In the genomic region with DNA sequence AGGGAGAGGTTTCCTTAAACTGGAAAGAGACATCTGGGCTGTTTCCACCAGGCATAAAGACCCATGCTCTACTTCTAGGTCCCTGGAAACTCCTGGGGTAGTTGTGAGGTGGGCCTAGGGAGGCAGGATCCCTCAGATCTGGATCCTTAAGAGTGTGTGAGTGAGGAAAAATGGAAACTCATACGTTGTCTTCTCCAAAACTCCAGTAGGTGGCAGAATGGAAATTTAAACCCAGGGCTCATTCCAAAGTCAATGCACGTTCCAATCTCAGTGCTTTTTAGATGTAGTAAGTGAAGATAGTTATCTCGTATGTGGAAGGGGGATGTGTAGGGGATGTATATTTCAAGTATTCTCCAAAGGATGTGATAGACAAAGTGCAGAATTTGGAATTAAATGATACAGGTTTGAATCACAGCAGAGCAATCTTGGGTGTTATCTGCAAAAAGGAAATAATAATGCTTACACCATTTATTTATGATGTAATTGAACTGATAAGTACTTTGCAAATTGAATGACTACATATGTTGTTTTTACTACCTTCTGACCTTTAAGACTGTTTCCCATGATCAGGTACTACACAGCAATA, we compare ENCODE assay signal across 8 cellular contexts. TPM values are rescaled to one million over a fixed set of nuclear protein-coding genes. Genes with fewer than 3 reads are reported as not detected.
A peak's percentile ranks its signal among the peaks of the same experiment; 100 is the strongest.
DNase-seq lines count a peak whose midpoint lies in the region; ATAC-seq, FAIRE-seq and TF ChIP-seq lines count a peak whose summit lies in the region.

No MANE protein-coding gene starts in this region.

- no peak for ATAC-seq in HG03521 (IDR thresholded peaks at IDR 0.05; ENCODE audit: unreplicated experiment)

- in situ Hi-C loops in KBM-7 (cut with MboI; ENCODE audit: low pct_unique_long_range_greater_than_20kb, low sequenced_read_pairs), result no loop called here

- no peak for DNase-seq in D721Med (ENCODE audit: insufficient read length, low spot score)
- peak; percentile 24 for DNase-seq in KBM-7
- DNase-seq in astrocyte of the hippocampus (ENCODE audit: low read depth, low spot score), result peak; percentile 55
- DNase-seq in lung microvascular endothelial cell (ENCODE audit: low read depth in 2 of 2), result peak; percentile 30 to 46
- DNase-seq in middle frontal gyrus (ENCODE audit: extremely low spot score, low spot score), result no peak
- no peak for DNase-seq in NCI-H2029 (lab: John Stamatoyannopoulos, UW)
- DNase-seq in hippocampal formation (lab: John Stamatoyannopoulos, UW), result no peak

- TF ChIP-seq CTCF in D721Med (IDR thresholded peaks at IDR 0.05; ENCODE audit: insufficient read depth, missing control alignments), result peak; percentile 54

- FAIRE-seq in D721Med (lab: Jason Lieb, UNC), result no peak

RNA-seq across cellular contexts. Expression of gene MMP1, which starts 13.1 kb away (rescaled TPM):
- 28.4 and 326 TPM in 2 replicates for total RNA-seq in lung microvascular endothelial cell

RNA-seq across cellular contexts. Expression of gene MMP10, which starts 30.6 kb away (rescaled TPM):
- total RNA-seq in lung microvascular endothelial cell, result 0.60 and 45.8 TPM in 2 replicates

RNA-seq across cellular contexts. Expression of gene MMP3, which starts 32.4 kb away (rescaled TPM):
- not detected in 2 replicates for total RNA-seq in lung microvascular endothelial cell

Comparison
In these comparisons a context has a peak if more than half of its experiments do, and no peak if none do; other contexts are left out.
1. DNase-seq: peak in KBM-7 (single experiment), astrocyte of the hippocampus (single experiment) and lung microvascular endothelial cell (2 of 2); none in D721Med (single experiment), middle frontal gyrus (single experiment), NCI-H2029 (single experiment) and hippocampal formation (0 of 2).